9 cellular contexts compared by ENCODE assay signal in the genomic region with DNA sequence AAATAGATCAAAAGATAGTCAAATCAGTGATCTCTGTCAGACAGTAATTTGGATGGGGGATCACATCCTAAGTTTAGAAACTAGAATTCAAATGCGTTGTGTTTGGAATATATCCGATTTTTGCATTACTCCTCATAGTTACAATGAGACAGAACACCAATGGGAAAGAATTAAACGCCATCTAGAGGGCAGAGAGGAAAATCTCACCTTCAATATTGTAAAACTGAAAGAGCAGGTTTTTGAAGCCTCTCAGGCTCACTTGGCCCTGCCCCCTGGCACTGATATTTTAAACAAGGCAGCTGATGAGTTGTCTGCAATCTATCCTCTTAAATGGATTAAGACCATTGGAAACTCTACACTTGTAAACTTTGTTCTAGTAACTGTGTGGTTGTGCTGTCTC. TPM values are rescaled to one million over a fixed set of nuclear protein-coding genes. Genes with fewer than 3 reads are reported as not detected.
DNase-seq lines count a peak whose midpoint lies in the region; ATAC-seq, FAIRE-seq and TF ChIP-seq lines count a peak whose summit lies in the region.
"Had no signal": no experiment of that assay in that cellular context is flagged by ENCODE, and none has a peak within 500 bp of the region (broad histone marks: within the 10 kb centered on the region; RNA-seq: fewer than 3 reads in every experiment).

No MANE protein-coding gene starts in this region.

- FAIRE-seq in small intestine (lab: Jason Lieb, UNC), result no peak

- no peaks in the 10 kb centered on the region for H3K36me3 ChIP-seq in small intestine (ENCODE audit: control insufficient read depth in 2 of 2, insufficient read depth in 2 of 2, low read length in 2 of 2)

- H3K27ac ChIP-seq in small intestine (ENCODE audit: low read depth in 1 of 2, low read length in 1 of 2), result no peak overlapping the region

- H3K36me3 Mint-ChIP-seq in chondrocyte (ENCODE audit: low read depth), result no peaks in the 10 kb centered on the region
- H3K36me3 Mint-ChIP-seq in activated T-helper 17 cell treated with anti-CD3 and anti-CD28 coated beads, Interleukin-2, amount 50 U/mL, for 72 hours (ENCODE audit: low read depth), result no peaks in the 10 kb centered on the region

- peak; percentile 27 for DNase-seq in NCI-H1092 treated with DMSO at 0.1 percent for 48 hours (lab: John Stamatoyannopoulos, UW)
- no peak for DNase-seq in NCI-H1092 (lab: John Stamatoyannopoulos, UW)
- DNase-seq in MV-4-11 (lab: John Stamatoyannopoulos, UW), result peak; percentile 27
- no peak for DNase-seq in chondrocyte (ENCODE audit: low spot score)
- DNase-seq in small intestine, result peak; percentile 27
- no peak for DNase-seq in posterior cingulate gyrus

- peaks cover 48% of the 10 kb centered on the region for H3K27me3 Mint-ChIP-seq in chondrocyte (ENCODE audit: low read depth)
- H3K27me3 Mint-ChIP-seq in activated T-helper 17 cell treated with anti-CD3 and anti-CD28 coated beads, Interleukin-2, amount 50 U/mL, for 72 hours, result peaks cover 51% of the 10 kb centered on the region

- no peaks in the 10 kb centered on the region for H3K4me1 ChIP-seq in small intestine (ENCODE audit: control insufficient read depth in 2 of 2, insufficient read depth in 1 of 2, low read depth in 1 of 2, low read length in 1 of 2)

- H3K27ac Mint-ChIP-seq in chondrocyte (ENCODE audit: unreplicated experiment), result no peak overlapping the region
- no peak overlapping the region for H3K27ac Mint-ChIP-seq in activated T-helper 17 cell treated with anti-CD3 and anti-CD28 coated beads, Interleukin-2, amount 50 U/mL, for 72 hours

- TF ChIP-seq CTCF in chondrocyte (IDR thresholded peaks at IDR 0.05), result peak; percentile 72

- no peaks in the 10 kb centered on the region for H3K9me3 ChIP-seq in small intestine (ENCODE audit: control insufficient read depth, low read depth)

- peaks cover 0 to 4% of the 10 kb centered on the region in 2 donors for H3K27me3 ChIP-seq in small intestine (ENCODE audit: control insufficient read depth in 2 of 2, insufficient read depth in 2 of 2, low read length in 2 of 2)

- peaks cover 35% of the 10 kb centered on the region for H3K9me3 Mint-ChIP-seq in chondrocyte (ENCODE audit: low read depth)
- H3K9me3 Mint-ChIP-seq in activated T-helper 17 cell treated with anti-CD3 and anti-CD28 coated beads, Interleukin-2, amount 50 U/mL, for 72 hours, result peaks cover 22% of the 10 kb centered on the region

- no peak for ATAC-seq in activated T-helper 17 cell treated with anti-CD3 and anti-CD28 coated beads, Interleukin-2, amount 50 U/mL, for 72 hours (replicated peaks)
- ATAC-seq in HG03439 (IDR thresholded peaks at IDR 0.05; ENCODE audit: unreplicated experiment), result no peak

- no peak overlapping the region for H3K4me3 ChIP-seq in small intestine (ENCODE audit: low read depth in 1 of 2, low read length in 2 of 2)

- 9 to 37% (median 18%) methylated on average over 3 of the region's 3 CpGs for WGBS in small intestine, 3 donors

- no peaks in the 10 kb centered on the region for H3K4me1 Mint-ChIP-seq in chondrocyte (ENCODE audit: low read depth)
- no peaks in the 10 kb centered on the region for H3K4me1 Mint-ChIP-seq in activated T-helper 17 cell treated with anti-CD3 and anti-CD28 coated beads, Interleukin-2, amount 50 U/mL, for 72 hours

- H3K4me3 Mint-ChIP-seq in chondrocyte (ENCODE audit: unreplicated experiment), result no peak overlapping the region
- H3K4me3 Mint-ChIP-seq in activated T-helper 17 cell treated with anti-CD3 and anti-CD28 coated beads, Interleukin-2, amount 50 U/mL, for 72 hours, result no peak overlapping the region

- intact Hi-C loops in posterior cingulate gyrus (cut with DNase I), result no loop called here

RNA-seq across cellular contexts. Expression of a gene that starts 17.7 kb away (rescaled TPM):
- not detected in 3 replicates for total RNA-seq in chondrocyte
- polyA plus RNA-seq in small intestine, result not detected
- under 1 TPM in 1 of 2 donors, not detected in 1; 0.24 TPM for total RNA-seq in activated T-helper 17 cell treated with anti-CD3 and anti-CD28 coated beads, Interleukin-2, amount 50 U/mL, for 72 hours
- total RNA-seq: skeletal muscle tissue had no signal

RNA-seq across cellular contexts. Expression of a gene that starts 43.5 kb away (rescaled TPM):
- 0.27 TPM in 1 of 3 replicates, not detected in the others for total RNA-seq in chondrocyte
- polyA plus RNA-seq in small intestine, result under 1 TPM in 1 of 3 donors, not detected in 2; 0.24 TPM
- total RNA-seq in activated T-helper 17 cell treated with anti-CD3 and anti-CD28 coated beads, Interleukin-2, amount 50 U/mL, for 72 hours, result under 1 TPM; 0.29 to 0.69 TPM
- total RNA-seq: skeletal muscle tissue had no signal

Comparison
In these comparisons a context has a peak if more than half of its experiments do, and no peak if none do; other contexts are left out.
1. DNase-seq: peak in NCI-H1092 treated with DMSO at 0.1 percent for 48 hours (single experiment), MV-4-11 (single experiment) and small intestine (single experiment); none in NCI-H1092 (single experiment), chondrocyte (single experiment) and posterior cingulate gyrus (0 of 10).